ENCODE assay signal across 28 cellular contexts in the genomic region with DNA sequence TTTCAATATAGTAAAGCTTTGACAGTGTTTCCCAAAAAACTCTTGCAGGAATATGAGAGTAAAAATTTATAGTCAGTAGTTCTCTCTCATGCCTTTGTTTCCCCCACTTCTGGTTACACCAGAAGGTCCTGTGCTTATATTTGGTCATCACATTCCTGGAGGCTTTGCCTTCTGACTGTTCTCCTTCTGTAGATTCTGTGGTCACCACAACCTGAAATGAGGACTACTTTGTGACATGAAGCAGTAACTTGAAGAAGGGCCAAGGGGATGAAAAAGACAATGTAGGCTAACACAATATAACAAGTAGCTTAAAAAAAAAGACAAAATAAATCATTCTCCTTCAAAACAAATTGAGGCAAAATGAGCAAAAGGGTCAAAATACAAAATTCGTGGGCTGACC.
"Had no signal": no experiment of that assay in that cellular context is flagged by ENCODE, and none has a peak within 500 bp of the region (broad histone marks: within the 10 kb centered on the region; RNA-seq: fewer than 3 reads in every experiment).

No MANE protein-coding gene starts in this region.

- H3K4me1 ChIP-seq: ascending aorta, esophagus muscularis mucosa, gastrocnemius medialis had no signal

- H3K27ac ChIP-seq: ascending aorta, body of pancreas, esophagus muscularis mucosa, foreskin keratinocyte, gastrocnemius medialis, VCaP had no signal

- H3K4me3 ChIP-seq: ascending aorta, body of pancreas, esophagus muscularis mucosa, gastrocnemius medialis had no signal

- H3K9me3 ChIP-seq: esophagus muscularis mucosa, gastrocnemius medialis had no signal

- ATAC-seq: activated naive CD4-positive, alpha-beta T cell treated with anti-CD3 and anti-CD28 coated beads, Interleukin-2, amount 50 U/mL, for 72 hours; activated T-cell treated with anti-CD3 and anti-CD28 coated beads, Interleukin-2, amount 50 U/mL, for 72 hours; body of pancreas; effector memory CD8-positive, alpha-beta T cell; foreskin keratinocyte; gastrocnemius medialis; WTC11 had no signal

- DNase-seq: activated CD4-positive, alpha-beta memory T cell treated with anti-CD3 and anti-CD28 coated beads, Interleukin-2, amount 10 ng/mL, durations not matched to agents 7 days and 5 days; activated CD4-positive, alpha-beta T cell treated with anti-CD3 and anti-CD28 coated beads for 1 hour; activated CD4-positive, alpha-beta T cell treated with anti-CD3 and anti-CD28 coated beads for 4 hours; activated CD4-positive, alpha-beta T cell treated with anti-CD3 and anti-CD28 coated beads, Interleukin-2, amount 10 ng/mL, durations not matched to agents 7 days and 5 days; activated CD4-positive, alpha-beta T cell treated with anti-CD3 and anti-CD28 coated beads, Interleukin-2, amount 50 U/mL, for 4 hours; activated CD8-positive, alpha-beta memory T cell treated with anti-CD3 and anti-CD28 coated beads, Interleukin-2, amount 50 U/mL, for 48 hours; activated gamma-delta T cell; activated naive CD4-positive, alpha-beta T cell; activated naive CD4-positive, alpha-beta T cell treated with anti-CD3 and anti-CD28 coated beads, Interleukin-2, amount 10 ng/mL, durations not matched to agents 7 days and 5 days; activated naive CD8-positive, alpha-beta T cell treated with anti-CD3 and anti-CD28 coated beads, Interleukin-2, amount 10 ng/mL, durations not matched to agents 7 days and 5 days; activated T-cell treated with anti-CD3 and anti-CD28 coated beads for 4 hours; activated T-cell treated with anti-CD3 and anti-CD28 coated beads, Interleukin-2, amount 50 U/mL, for 24 hours; activated T-cell treated with anti-CD3 and anti-CD28 coated beads, Interleukin-2, amount 50 U/mL, for 72 hours; body of pancreas; caudate nucleus; cortex of kidney; effector CD4-positive, alpha-beta T cell; effector memory CD8-positive, alpha-beta T cell; erythroblast; foreskin keratinocyte; gastrocnemius medialis; glutamatergic neuron; T-helper 2 cell had no signal

- H3K36me3 ChIP-seq: ascending aorta, esophagus muscularis mucosa, gastrocnemius medialis had no signal

- H3K27me3 ChIP-seq: ascending aorta, body of pancreas, esophagus muscularis mucosa, foreskin keratinocyte, gastrocnemius medialis had no signal
